27 cellular contexts compared by ENCODE assay signal in genomic region chr5:93649234-93649900, GRCh38.
DNase-seq lines count a peak whose midpoint lies in the region; ATAC-seq and TF ChIP-seq lines count a peak whose summit lies in the region.
"Had no signal": no experiment of that assay in that cellular context is flagged by ENCODE, and none has a peak within 500 bp of the region (broad histone marks: within the 10 kb centered on the region; RNA-seq: fewer than 3 reads in every experiment).

No MANE protein-coding gene starts in this region.

- CTCF ChIA-PET in HEK293 (lab: Yijun Ruan, JAX): no interaction called here

- POLR2A ChIA-PET in HEK293 (lab: Yijun Ruan, JAX): no interaction called here

- no peaks in the 10 kb centered on the region for H3K9me3 Mint-ChIP-seq in activated T-helper 17 cell treated with anti-CD3 and anti-CD28 coated beads, Interleukin-2, amount 50 U/mL, for 72 hours
- no peaks in the 10 kb centered on the region for H3K9me3 Mint-ChIP-seq in type B pancreatic cell
- H3K9me3 Mint-ChIP-seq: activated naive CD4-positive, alpha-beta T cell treated with anti-CD3 and anti-CD28 coated beads for 36 hours; endodermal cell had no signal

- DNase-seq in RPMI7951 (ENCODE audit: low read depth): peak; percentile 21
- peak; percentile 11 for DNase-seq in iPS-NIHi11 (ENCODE audit: low spot score)
- no peak for DNase-seq in substantia nigra (lab: John Stamatoyannopoulos, UW)
- no peak for DNase-seq in type B pancreatic cell (ENCODE audit: extremely low spot score, unreplicated experiment)
- DNase-seq: activated CD4-positive, alpha-beta T cell treated with anti-CD3 and anti-CD28 coated beads for 48 hours; activated naive CD4-positive, alpha-beta T cell treated with anti-CD3 and anti-CD28 coated beads for 36 hours; activated T-cell treated with anti-CD3 and anti-CD28 coated beads, Interleukin-2, amount 50 U/mL, for 48 hours; brain microvascular endothelial cell; endodermal cell; GF-D8; lower lobe of right lung; NCI-H1694 treated with DMSO at 0.1 percent for 48 hours; NCI-H226; posterior cingulate gyrus; right lobe of liver; stimulated activated CD4-positive, alpha-beta T cell treated with anti-CD3 and anti-CD28 coated beads, Interleukin-4, amount 100 ng/mL, for 4 hours; stimulated activated naive CD4-positive, alpha-beta T cell; T-helper 17 cell had no signal

- no peaks in the 10 kb centered on the region for H3F3A ChIP-seq in DOHH2 (ENCODE audit: control insufficient read depth, insufficient read depth)

- H3K9me2 ChIP-seq in DOHH2 (replicated peaks; ENCODE audit: control insufficient read depth, low read length): no peaks in the 10 kb centered on the region

- no peak overlapping the region for H3K27ac Mint-ChIP-seq in activated T-helper 17 cell treated with anti-CD3 and anti-CD28 coated beads, Interleukin-2, amount 50 U/mL, for 72 hours
- H3K27ac Mint-ChIP-seq in type B pancreatic cell: no peak overlapping the region
- H3K27ac Mint-ChIP-seq: activated naive CD4-positive, alpha-beta T cell treated with anti-CD3 and anti-CD28 coated beads for 36 hours; endodermal cell; neural progenitor cell; T-helper 17 cell had no signal

- H3K4me2 ChIP-seq in DOHH2 (ENCODE audit: low read length): peak overlapping the region; percentile 33; the same call in 1 of the 2 replicates
- H3K4me2 ChIP-seq: neural progenitor cell had no signal

- no peaks in the 10 kb centered on the region for H3K79me2 ChIP-seq in DOHH2 (ENCODE audit: control insufficient read depth, low read length)

- no peak overlapping the region for H3K4me3 Mint-ChIP-seq in activated T-helper 17 cell treated with anti-CD3 and anti-CD28 coated beads, Interleukin-2, amount 50 U/mL, for 72 hours
- no peak overlapping the region for H3K4me3 Mint-ChIP-seq in type B pancreatic cell
- H3K4me3 Mint-ChIP-seq: activated naive CD4-positive, alpha-beta T cell treated with anti-CD3 and anti-CD28 coated beads for 36 hours; endodermal cell; neural progenitor cell; T-helper 17 cell had no signal

- H3K27ac ChIP-seq in DOHH2 (ENCODE audit: low read depth, low read length) (no peak overlapping the region), HEK293 (ENCODE audit: extremely low read depth, low read depth, low read length) (no peak overlapping the region), substantia nigra (ENCODE audit: low read depth, low read length, poor library complexity, severe bottlenecking) (no peak overlapping the region)
- H3K27ac ChIP-seq: brain microvascular endothelial cell, gastroesophageal sphincter, KMS-11, lower lobe of right lung, neural progenitor cell, right lobe of liver, SK-N-MC, thoracic aorta had no signal

- H3K27me3 Mint-ChIP-seq in activated T-helper 17 cell treated with anti-CD3 and anti-CD28 coated beads, Interleukin-2, amount 50 U/mL, for 72 hours: no peaks in the 10 kb centered on the region
- no peaks in the 10 kb centered on the region for H3K27me3 Mint-ChIP-seq in type B pancreatic cell
- H3K27me3 Mint-ChIP-seq: T-helper 17 cell had no signal

- no peak overlapping the region for H3K4me3 ChIP-seq in DOHH2 (ENCODE audit: low read length)
- H3K4me3 ChIP-seq in HEK293 (ENCODE audit: low read depth, low read length): no peak overlapping the region
- H3K4me3 ChIP-seq: gastroesophageal sphincter, lower lobe of right lung, neural progenitor cell, right lobe of liver, SK-N-MC, thoracic aorta had no signal

- H3K36me3 ChIP-seq in DOHH2 (ENCODE audit: control insufficient read depth, low read length): no peaks in the 10 kb centered on the region
- H3K36me3 ChIP-seq in HEK293 (ENCODE audit: control insufficient read depth in 2 of 2, insufficient read depth in 1 of 2, low read length in 2 of 2): no peaks in the 10 kb centered on the region
- H3K36me3 ChIP-seq: brain microvascular endothelial cell, gastroesophageal sphincter, lower lobe of right lung, neural progenitor cell, right lobe of liver, thoracic aorta had no signal

- peaks cover 15% of the 10 kb centered on the region for H3K4me1 ChIP-seq in DOHH2 (ENCODE audit: control insufficient read depth, low read length)
- peaks cover 3% of the 10 kb centered on the region for H3K4me1 ChIP-seq in HEK293 (ENCODE audit: control insufficient read depth, insufficient read depth, low read length)
- H3K4me1 ChIP-seq: gastroesophageal sphincter, lower lobe of right lung, right lobe of liver had no signal

- H3K36me3 Mint-ChIP-seq in activated T-helper 17 cell treated with anti-CD3 and anti-CD28 coated beads, Interleukin-2, amount 50 U/mL, for 72 hours (ENCODE audit: low read depth): no peaks in the 10 kb centered on the region
- H3K36me3 Mint-ChIP-seq in type B pancreatic cell: no peaks in the 10 kb centered on the region

- no peaks in the 10 kb centered on the region for H3K4me1 Mint-ChIP-seq in activated T-helper 17 cell treated with anti-CD3 and anti-CD28 coated beads, Interleukin-2, amount 50 U/mL, for 72 hours
- no peaks in the 10 kb centered on the region for H3K4me1 Mint-ChIP-seq in type B pancreatic cell (ENCODE audit: unreplicated experiment)
- H3K4me1 Mint-ChIP-seq: neural progenitor cell had no signal

- no peaks in the 10 kb centered on the region for H3K27me3 ChIP-seq in DOHH2 (ENCODE audit: control insufficient read depth, low read length)
- H3K27me3 ChIP-seq: brain microvascular endothelial cell, gastroesophageal sphincter, neural progenitor cell, right lobe of liver had no signal

- H4K20me1 ChIP-seq in DOHH2 (ENCODE audit: control insufficient read depth, insufficient read depth, low read depth, low read length): no peaks in the 10 kb centered on the region

- H3K9me3 ChIP-seq in DOHH2 (ENCODE audit: control insufficient read depth, insufficient read depth, low read length) (no peaks in the 10 kb centered on the region), HEK293 (ENCODE audit: control insufficient read depth, insufficient read depth, low read depth, low read length) (no peaks in the 10 kb centered on the region)
- H3K9me3 ChIP-seq: gastroesophageal sphincter, right lobe of liver, thoracic aorta had no signal

- TF ChIP-seq CTCF in DOHH2 (IDR thresholded peaks at IDR 0.05; ENCODE audit: low read depth, low read length, poor library complexity, severe bottlenecking): no peak
- TF ChIP-seq CTCF in HEK293 (tag by site-specific recombination; IDR thresholded peaks at IDR 0.05): no peak
- no peak for TF ChIP-seq CTCF in type B pancreatic cell (conservative IDR thresholded peaks at IDR 0.05)

- ATAC-seq in activated T-helper 17 cell treated with anti-CD3 and anti-CD28 coated beads, Interleukin-2, amount 50 U/mL, for 72 hours (replicated peaks): no peak
- ATAC-seq: gastroesophageal sphincter, lower lobe of right lung, Panc1, right lobe of liver, T-helper 17 cell had no signal

TF ChIP-seq in HEK293, 187 proteins besides CTCF, POLR2A, EP300 and RAD21:
- TF ChIP-seq, protein P1, sequence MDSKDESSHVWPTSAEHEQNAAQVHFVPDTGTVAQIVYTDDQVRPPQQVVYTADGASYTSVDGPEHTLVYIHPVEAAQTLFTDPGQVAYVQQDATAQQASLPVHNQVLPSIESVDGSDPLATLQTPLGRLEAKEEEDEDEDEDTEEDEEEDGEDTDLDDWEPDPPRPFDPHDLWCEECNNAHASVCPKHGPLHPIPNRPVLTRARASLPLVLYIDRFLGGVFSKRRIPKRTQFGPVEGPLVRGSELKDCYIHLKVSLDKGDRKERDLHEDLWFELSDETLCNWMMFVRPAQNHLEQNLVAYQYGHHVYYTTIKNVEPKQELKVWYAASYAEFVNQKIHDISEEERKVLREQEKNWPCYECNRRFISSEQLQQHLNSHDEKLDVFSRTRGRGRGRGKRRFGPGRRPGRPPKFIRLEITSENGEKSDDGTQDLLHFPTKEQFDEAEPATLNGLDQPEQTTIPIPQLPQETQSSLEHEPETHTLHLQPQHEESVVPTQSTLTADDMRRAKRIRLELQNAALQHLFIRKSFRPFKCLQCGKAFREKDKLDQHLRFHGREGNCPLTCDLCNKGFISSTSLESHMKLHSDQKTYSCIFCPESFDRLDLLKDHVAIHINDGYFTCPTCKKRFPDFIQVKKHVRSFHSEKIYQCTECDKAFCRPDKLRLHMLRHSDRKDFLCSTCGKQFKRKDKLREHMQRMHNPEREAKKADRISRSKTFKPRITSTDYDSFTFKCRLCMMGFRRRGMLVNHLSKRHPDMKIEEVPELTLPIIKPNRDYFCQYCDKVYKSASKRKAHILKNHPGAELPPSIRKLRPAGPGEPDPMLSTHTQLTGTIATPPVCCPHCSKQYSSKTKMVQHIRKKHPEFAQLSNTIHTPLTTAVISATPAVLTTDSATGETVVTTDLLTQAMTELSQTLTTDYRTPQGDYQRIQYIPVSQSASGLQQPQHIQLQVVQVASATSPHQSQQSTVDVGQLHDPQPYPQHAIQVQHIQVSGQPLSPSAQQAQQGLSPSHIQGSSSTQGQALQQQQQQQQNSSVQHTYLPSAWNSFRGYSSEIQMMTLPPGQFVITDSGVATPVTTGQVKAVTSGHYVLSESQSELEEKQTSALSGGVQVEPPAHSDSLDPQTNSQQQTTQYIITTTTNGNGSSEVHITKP (tag by site-specific recombination; IDR thresholded peaks at IDR 0.05): peak; percentile 66
- TF ChIP-seq MYNN (tag by site-specific recombination; IDR thresholded peaks at IDR 0.05; ENCODE audit: borderline replicate concordance): no peak

Comparison
In these comparisons a context has a peak if more than half of its experiments do, and no peak if none do; other contexts are left out.
1. DNase-seq: peak in RPMI7951 (single experiment) and iPS-NIHi11 (single experiment); none in substantia nigra (0 of 49) and type B pancreatic cell (single experiment).